10 cellular contexts compared by ENCODE assay signal in genomic region chr10:102511562-102512274, GRCh38. TPM values are rescaled to one million over a fixed set of nuclear protein-coding genes. Genes with fewer than 3 reads are reported as not detected.
A peak's percentile ranks its signal among the peaks of the same experiment; 100 is the strongest.
DNase-seq lines count a peak whose midpoint lies in the region; ATAC-seq, FAIRE-seq and TF ChIP-seq lines count a peak whose summit lies in the region.
"Had no signal": no experiment of that assay in that cellular context is flagged by ENCODE, and none has a peak within 500 bp of the region (broad histone marks: within the 10 kb centered on the region; RNA-seq: fewer than 3 reads in every experiment).

No MANE protein-coding gene starts in this region.

- in situ Hi-C loops in KBM-7 (cut with MboI; ENCODE audit: low pct_unique_long_range_greater_than_20kb, low sequenced_read_pairs): no loop called here

- H3K27ac ChIP-seq in kidney (ENCODE audit: low read depth in 2 of 2, low read length in 2 of 2): peak overlapping the region; percentile 2 to 14
- no peak overlapping the region for H3K27ac ChIP-seq in right atrium auricular region
- H3K27ac ChIP-seq: left ventricle myocardium inferior had no signal

- no peak for TF ChIP-seq POLR2A in GM12892 (IDR thresholded peaks at IDR 0.05; ENCODE audit: low read depth, low read length)

- H3K9ac ChIP-seq in kidney (ENCODE audit: low read length in 2 of 2): peak overlapping the region in 1 of 2 donors; percentile 6

- DNase-seq in GM12892 (ENCODE audit: insufficient read length) (peak; percentile 37), KBM-7 (peak; percentile 80), kidney (no peak), right atrium auricular region (ENCODE audit: low spot score) (no peak), superior temporal gyrus (ENCODE audit: extremely low spot score) (no peak), D721Med (ENCODE audit: insufficient read length, low spot score) (no peak)
- DNase-seq in activated CD4-positive, CD25-positive, alpha-beta regulatory T cell (lab: John Stamatoyannopoulos, UW): no peak
- DNase-seq: left ventricle myocardium inferior; stimulated activated CD4-positive, alpha-beta T cell treated with anti-CD3 and anti-CD28 coated beads, Interleukin-4, amount 100 ng/mL, for 4 hours had no signal

- H3K4me3 ChIP-seq in kidney (ENCODE audit: low read length in 2 of 2) (no peak overlapping the region), right atrium auricular region (no peak overlapping the region)
- H3K4me3 ChIP-seq: left ventricle myocardium inferior had no signal

- H3K9me3 ChIP-seq in kidney (ENCODE audit: control insufficient read depth in 1 of 2, low read length in 2 of 2) (no peaks in the 10 kb centered on the region), right atrium auricular region (no peaks in the 10 kb centered on the region)
- H3K9me3 ChIP-seq: left ventricle myocardium inferior had no signal

- FAIRE-seq in GM12892 (lab: Jason Lieb, UNC) (peak; percentile 88), kidney (lab: Jason Lieb, UNC) (no peak), D721Med (lab: Jason Lieb, UNC) (no peak)

- TF ChIP-seq CTCF in kidney (IDR thresholded peaks at IDR 0.05; ENCODE audit: borderline replicate concordance, extremely low read depth, insufficient read depth) (no peak), right atrium auricular region (IDR thresholded peaks at IDR 0.05) (no peak), D721Med (IDR thresholded peaks at IDR 0.05; ENCODE audit: insufficient read depth, missing control alignments) (no peak)

- H3K4me1 ChIP-seq in kidney (ENCODE audit: control insufficient read depth in 1 of 2, insufficient read depth in 1 of 2, low read depth in 1 of 2, low read length in 2 of 2) (peaks cover 21 to 27% of the 10 kb centered on the region in 2 donors), right atrium auricular region (peaks cover 0 to 14% of the 10 kb centered on the region in 2 donors)

- H3K36me3 ChIP-seq in kidney (ENCODE audit: control insufficient read depth in 1 of 2, insufficient read depth in 2 of 2, low read length in 2 of 2) (peaks cover 11 to 20% of the 10 kb centered on the region in 2 donors), right atrium auricular region (peaks cover 18% of the 10 kb centered on the region)

- peak; percentile 78 for ATAC-seq in GM21381 (IDR thresholded peaks at IDR 0.05; ENCODE audit: unreplicated experiment)

- intact Hi-C loops in kidney (cut with DNase I): loop anchor here (10.0 kb wide), 1 partner anchor 73 kb away; no protein-coding TSS in a partner anchor

- H3K27me3 ChIP-seq in right atrium auricular region: no peaks in the 10 kb centered on the region

RNA-seq across cellular contexts. Expression of gene SUFU, which starts 7.9 kb away (rescaled TPM):
- 2.4 TPM for polyA plus RNA-seq in GM12892 (2012; ENCODE audit: missing spikeins)
- 18.9 TPM for total RNA-seq in kidney
- 6.5 TPM for polyA plus RNA-seq in kidney (ENCODE audit: insufficient read depth, low read depth, low replicate concordance)
- total RNA-seq in right atrium auricular region: 1 to 10 TPM; 4.9 to 6.4 TPM

RNA-seq across cellular contexts. Expression of gene ACTR1A, which starts 9.2 kb away (rescaled TPM):
- polyA plus RNA-seq in GM12892 (2012; ENCODE audit: missing spikeins): 30.7 TPM
- total RNA-seq in kidney: 74.2 TPM
- polyA plus RNA-seq in kidney (ENCODE audit: insufficient read depth, low read depth, low replicate concordance): 74.7 TPM
- total RNA-seq in right atrium auricular region: 100 to 1,000 TPM; 107 to 124 TPM

Comparison
In these comparisons a context has a peak if more than half of its experiments do, and no peak if none do; other contexts are left out.
1. DNase-seq: peak in GM12892 (single experiment) and KBM-7 (single experiment); none in kidney (single experiment), activated CD4-positive, CD25-positive, alpha-beta regulatory T cell (0 of 4), right atrium auricular region (single experiment), superior temporal gyrus (single experiment) and D721Med (single experiment).
2. H3K27ac ChIP-seq: peak in kidney (2 of 2); none in right atrium auricular region (0 of 2).